14 cellular contexts compared by ENCODE assay signal in genomic region chr3:149586871-149587270, GRCh38.
DNase-seq lines count a peak whose midpoint lies in the region; TF ChIP-seq lines count a peak whose summit lies in the region.
"Had no signal": no experiment of that assay in that cellular context is flagged by ENCODE, and none has a peak within 500 bp of the region (broad histone marks: within the 10 kb centered on the region; RNA-seq: fewer than 3 reads in every experiment).

No MANE protein-coding gene starts in this region.

- H4K20me1 ChIP-seq in OCI-LY7 (ENCODE audit: insufficient read depth, low read length) = no peaks in the 10 kb centered on the region

- CTCF ChIA-PET in OCI-LY7 (lab: Charles Lee; ENCODE audit: unreplicated experiment) = no interaction called here

- POLR2A ChIA-PET in OCI-LY7 (lab: Charles Lee) = interaction anchor here (0.5 to 1.1 kb wide), 6 partner anchors 8 to 96 kb away, joined by 3 to 5 read pairs (median 3); no protein-coding TSS in a partner anchor

- H3K9me3 ChIP-seq in breast epithelium (no peaks in the 10 kb centered on the region), tibial nerve (no peaks in the 10 kb centered on the region), OCI-LY7 (ENCODE audit: low read length) (no peaks in the 10 kb centered on the region)
- H3K9me3 ChIP-seq in effector memory CD4-positive, alpha-beta T cell (ENCODE audit: control insufficient read depth, low read length) = no peaks in the 10 kb centered on the region

- H3K79me2 ChIP-seq in ACC112 (ENCODE audit: control insufficient read depth, insufficient read depth, low read length, unreplicated experiment) (peaks cover 71% of the 10 kb centered on the region), OCI-LY7 (ENCODE audit: insufficient read depth, low read depth, low read length) (no peaks in the 10 kb centered on the region)

- H3K36me3 ChIP-seq in ACC112 (ENCODE audit: insufficient read depth, low read length) = no peaks in the 10 kb centered on the region
- no peaks in the 10 kb centered on the region for H3K36me3 ChIP-seq in breast epithelium
- no peaks in the 10 kb centered on the region for H3K36me3 ChIP-seq in effector memory CD4-positive, alpha-beta T cell (ENCODE audit: control insufficient read depth, insufficient read depth, low read length)
- H3K36me3 ChIP-seq in tibial nerve = no peaks in the 10 kb centered on the region
- H3K36me3 ChIP-seq in OCI-LY7 (ENCODE audit: insufficient read depth, low read length) = no peaks in the 10 kb centered on the region

- intact Hi-C loops in breast epithelium (cut with DNase I; ENCODE audit: low total_unique reads) = no loop called here
- intact Hi-C loops in lower leg skin (cut with DNase I; ENCODE audit: low total_unique reads) = no loop called here
- intact Hi-C loops in OCI-LY7 (cut with micrococcal nuclease; ENCODE audit: unreplicated experiment) = no loop called here

- H3K4me1 ChIP-seq in ACC112 (ENCODE audit: control insufficient read depth, insufficient read depth, low read length, unreplicated experiment) = peaks cover 71% of the 10 kb centered on the region
- H3K4me1 ChIP-seq in breast epithelium = peaks cover 3 to 17% of the 10 kb centered on the region in 2 donors
- no peaks in the 10 kb centered on the region for H3K4me1 ChIP-seq in effector memory CD4-positive, alpha-beta T cell (ENCODE audit: control insufficient read depth, insufficient read depth, low read length, poor library complexity, severe bottlenecking)
- peaks cover 0 to 78% (median 35%) of the 10 kb centered on the region in 4 donors for H3K4me1 ChIP-seq in tibial nerve
- no peaks in the 10 kb centered on the region for H3K4me1 ChIP-seq in OCI-LY7 (ENCODE audit: insufficient read depth, low read length, poor library complexity, severe bottlenecking)

- DNase-seq in M059J (ENCODE audit: low read depth) = peak; percentile 90
- DNase-seq in breast epithelium (ENCODE audit: low spot score in 2 of 2) = no peak
- DNase-seq in kidney tubule cell (ENCODE audit: low spot score) = peak; percentile 89
- no peak for DNase-seq in effector memory CD4-positive, alpha-beta T cell
- no peak for DNase-seq in lower leg skin (ENCODE audit: low spot score in 2 of 2)
- DNase-seq in tibial nerve (ENCODE audit: low spot score in 2 of 2) = no peak
- DNase-seq in OCI-LY7 (ENCODE audit: low spot score) = no peak
- DNase-seq: activated T-cell treated with anti-CD3 and anti-CD28 coated beads, Interleukin-2, amount 50 U/mL, for 4 hours; Kasumi-1; NCI-H187; NCI-H774; stimulated activated naive CD8-positive, alpha-beta T cell treated with anti-CD3 and anti-CD28 coated beads, Interleukin-15, Interleukin-2, amounts not matched to agents 100 U/mL and 50 U/mL, for 24 hours had no signal

- TF ChIP-seq EP300 in tibial nerve (IDR thresholded peaks at IDR 0.05) = no peak

- no peak for TF ChIP-seq CTCF in breast epithelium (IDR thresholded peaks at IDR 0.05)
- TF ChIP-seq CTCF in lower leg skin (IDR thresholded peaks at IDR 0.05) = no peak
- TF ChIP-seq CTCF in tibial nerve (IDR thresholded peaks at IDR 0.05) = no peak
- no peak for TF ChIP-seq CTCF in OCI-LY7 (conservative IDR thresholded peaks at IDR 0.05; ENCODE audit: low read length)

- 55 to 76% methylated on average over 1 of the region's 1 CpG for WGBS in lower leg skin, 2 donors
- whole genome bisulfite sequencing in tibial nerve, 2 donors = 80 to 84% methylated on average over 1 of the region's 1 CpG

- no peaks in the 10 kb centered on the region for H3K27me3 ChIP-seq in ACC112 (ENCODE audit: insufficient read depth, low read length)
- H3K27me3 ChIP-seq in breast epithelium = no peaks in the 10 kb centered on the region
- no peaks in the 10 kb centered on the region for H3K27me3 ChIP-seq in effector memory CD4-positive, alpha-beta T cell (replicated peaks; ENCODE audit: control insufficient read depth, insufficient read depth, low read length, poor library complexity, severe bottlenecking)
- no peaks in the 10 kb centered on the region for H3K27me3 ChIP-seq in tibial nerve

- H3K27ac ChIP-seq in ACC112 (ENCODE audit: low read depth, low read length) (0 out of 2 replicates have a peak overlapping the region, but pooled peaks have one; percentile 2), breast epithelium (peak overlapping the region; percentile 48 to 49), tibial nerve (peak overlapping the region in 2 of 4 donors; percentile 14 to 21), OCI-LY7 (ENCODE audit: low read depth, low read length, poor library complexity, severe bottlenecking) (no peak overlapping the region)
- H3K27ac ChIP-seq in effector memory CD4-positive, alpha-beta T cell (ENCODE audit: insufficient read depth, low read length, poor library complexity, severe bottlenecking) = no peak overlapping the region
- H3K27ac ChIP-seq: HL-60 had no signal

- no peak overlapping the region for H3K4me3 ChIP-seq in ACC112 (ENCODE audit: low read depth, low read length)
- no peak overlapping the region for H3K4me3 ChIP-seq in breast epithelium
- no peak overlapping the region for H3K4me3 ChIP-seq in effector memory CD4-positive, alpha-beta T cell (ENCODE audit: insufficient read depth, low read depth, low read length, poor library complexity, severe bottlenecking)
- no peak overlapping the region for H3K4me3 ChIP-seq in lower leg skin (ENCODE audit: low read depth, poor library complexity, severe bottlenecking)
- no peak overlapping the region for H3K4me3 ChIP-seq in tibial nerve
- no peak overlapping the region for H3K4me3 ChIP-seq in OCI-LY7 (ENCODE audit: low read depth, low read length, poor library complexity, severe bottlenecking)

- no peak overlapping the region for H3K4me2 ChIP-seq in OCI-LY7 (ENCODE audit: low read length)

- TF ChIP-seq POLR2A in breast epithelium (IDR thresholded peaks at IDR 0.05) (no peak), lower leg skin (IDR thresholded peaks at IDR 0.05) (no peak), tibial nerve (IDR thresholded peaks at IDR 0.05) (no peak)

- no TSS peak for BruUV-seq in OCI-LY7 (replicated peaks; lab: Mats Ljungman, UMichigan)

- H3K9me2 ChIP-seq in OCI-LY7 (ENCODE audit: insufficient read depth, low read length) = no peaks in the 10 kb centered on the region

- H2AFZ ChIP-seq in ACC112 (ENCODE audit: low read length, unreplicated experiment) = no peak overlapping the region
- no peak overlapping the region for H2AFZ ChIP-seq in OCI-LY7 (ENCODE audit: low read length)

Comparison
In these comparisons a context has a peak if more than half of its experiments do, and no peak if none do; other contexts are left out.
1. H3K27ac ChIP-seq: peak in ACC112 (single experiment) and breast epithelium (2 of 2); none in effector memory CD4-positive, alpha-beta T cell (single experiment) and OCI-LY7 (single experiment).
2. DNase-seq: peak in M059J (single experiment) and kidney tubule cell (single experiment); none in breast epithelium (0 of 2), effector memory CD4-positive, alpha-beta T cell (0 of 3), lower leg skin (0 of 2), tibial nerve (0 of 2) and OCI-LY7 (single experiment).